In the genomic region with DNA sequence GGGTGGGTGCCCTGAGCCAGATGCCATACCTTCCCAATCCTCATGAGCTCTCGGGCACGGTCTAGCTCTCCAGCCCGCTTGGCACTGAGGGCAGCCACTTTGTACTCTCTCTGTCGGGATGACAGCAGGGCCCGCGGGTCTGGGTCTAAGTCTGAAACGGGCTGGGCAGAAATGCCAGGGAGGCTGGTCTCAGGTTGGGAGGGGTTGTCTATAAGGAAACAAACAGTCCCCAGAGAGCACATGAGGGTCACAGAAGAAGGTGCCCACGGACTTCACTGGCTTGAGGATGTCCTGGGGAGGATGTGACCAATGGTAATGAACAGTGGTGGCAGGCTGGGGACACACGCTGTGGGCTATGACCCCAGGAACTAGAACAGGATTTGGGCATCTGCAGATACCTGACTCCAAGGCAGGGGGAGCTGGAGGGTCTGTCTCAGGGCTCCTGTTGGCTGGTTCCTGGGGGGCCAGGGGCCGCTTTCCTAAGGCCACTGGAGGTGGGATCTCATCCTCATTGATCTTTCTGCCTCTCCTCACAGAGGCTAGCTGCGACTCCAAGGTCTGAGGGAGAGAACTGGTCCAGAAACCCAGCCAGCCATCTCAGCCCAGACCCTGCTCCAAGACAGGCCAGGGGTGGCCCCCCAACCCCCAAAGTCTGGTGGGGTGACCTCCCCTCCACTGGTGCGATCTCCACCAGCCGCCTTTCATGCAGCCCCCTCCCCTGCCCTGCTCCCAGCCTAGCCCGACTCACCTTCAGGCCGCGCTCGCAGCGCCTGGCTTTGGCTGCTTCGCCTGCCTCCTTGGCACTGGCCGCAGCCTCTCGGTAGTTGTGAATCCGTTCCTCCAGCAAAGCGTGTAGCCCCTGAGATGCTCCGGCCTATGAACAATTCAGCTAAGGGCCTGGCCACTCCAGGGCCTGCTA, we compare ENCODE assay signal across 22 cellular contexts. TPM values are rescaled to one million over a fixed set of nuclear protein-coding genes. Genes with fewer than 3 reads are reported as not detected.
DNase-seq lines count a peak whose midpoint lies in the region; ATAC-seq and TF ChIP-seq lines count a peak whose summit lies in the region.
"Had no signal": no experiment of that assay in that cellular context is flagged by ENCODE, and none has a peak within 500 bp of the region (broad histone marks: within the 10 kb centered on the region; RNA-seq: fewer than 3 reads in every experiment).

No MANE protein-coding gene starts in this region.

- H3K27ac ChIP-seq in RWPE1 (peak overlapping the region; percentile 3; the same call in 1 of the 2 replicates), endodermal cell (ENCODE audit: low read depth, low read length) (no peak overlapping the region), osteoblast (ENCODE audit: low read depth, low read length) (no peak overlapping the region), Karpas-422 (ENCODE audit: low read length) (no peak overlapping the region)
- H3K27ac ChIP-seq: GM23248, Peyer's patch, SJSA1 had no signal

- H3K79me2 ChIP-seq in osteoblast (ENCODE audit: insufficient read depth, low read length) (peaks cover 30% of the 10 kb centered on the region), Karpas-422 (ENCODE audit: low read length) (peaks cover 16% of the 10 kb centered on the region)

- no peaks in the 10 kb centered on the region for H3K4me1 ChIP-seq in endodermal cell (ENCODE audit: control insufficient read depth, insufficient read depth, low read length)
- H3K4me1 ChIP-seq in osteoblast (ENCODE audit: insufficient read depth, low read length), result peaks cover 6% of the 10 kb centered on the region
- peaks cover 10% of the 10 kb centered on the region for H3K4me1 ChIP-seq in Karpas-422 (ENCODE audit: low read length)

- no peaks in the 10 kb centered on the region for H3K9me3 ChIP-seq in endodermal cell (ENCODE audit: control insufficient read depth, low read length)
- no peaks in the 10 kb centered on the region for H3K9me3 ChIP-seq in osteoblast (ENCODE audit: low read depth, low read length)
- H3K9me3 ChIP-seq in Karpas-422 (ENCODE audit: low read length), result no peaks in the 10 kb centered on the region
- H3K9me3 ChIP-seq: Peyer's patch, SJSA1 had no signal

- H3K4me3 Mint-ChIP-seq in activated T-cell treated with anti-CD3 and anti-CD28 coated beads, Interleukin-2, amount 50 U/mL, for 24 hours, result no peak overlapping the region
- H3K4me3 Mint-ChIP-seq in activated T-cell treated with anti-CD3 and anti-CD28 coated beads, Interleukin-2, amount 50 U/mL, for 4 hours, result no peak overlapping the region
- H3K4me3 Mint-ChIP-seq in endodermal cell, result no peak overlapping the region
- H3K4me3 Mint-ChIP-seq: B cell, CD14-positive monocyte had no signal

- H4K20me1 ChIP-seq in osteoblast (ENCODE audit: insufficient read depth, low read length), result peaks cover 3% of the 10 kb centered on the region
- H4K20me1 ChIP-seq in Karpas-422 (ENCODE audit: insufficient read depth, low read depth, low read length), result no peaks in the 10 kb centered on the region

- H3K4me3 ChIP-seq in endodermal cell (ENCODE audit: low read length) (no peak overlapping the region), osteoblast (ENCODE audit: insufficient read depth, low read length) (no peak overlapping the region), Karpas-422 (ENCODE audit: low read length) (no peak overlapping the region)
- H3K4me3 ChIP-seq: GM12878, GM23248, Peyer's patch, SJSA1 had no signal

- no peaks in the 10 kb centered on the region for H3K27me3 Mint-ChIP-seq in activated T-cell treated with anti-CD3 and anti-CD28 coated beads, Interleukin-2, amount 50 U/mL, for 24 hours
- H3K27me3 Mint-ChIP-seq in activated T-cell treated with anti-CD3 and anti-CD28 coated beads, Interleukin-2, amount 50 U/mL, for 4 hours (ENCODE audit: low read depth), result no peaks in the 10 kb centered on the region
- no peaks in the 10 kb centered on the region for H3K27me3 Mint-ChIP-seq in endodermal cell (ENCODE audit: insufficient read depth)
- H3K27me3 Mint-ChIP-seq: B cell had no signal

- peaks cover 90% of the 10 kb centered on the region for H3K36me3 Mint-ChIP-seq in activated T-cell treated with anti-CD3 and anti-CD28 coated beads, Interleukin-2, amount 50 U/mL, for 24 hours (ENCODE audit: low read depth)
- peaks cover 43% of the 10 kb centered on the region for H3K36me3 Mint-ChIP-seq in activated T-cell treated with anti-CD3 and anti-CD28 coated beads, Interleukin-2, amount 50 U/mL, for 4 hours (ENCODE audit: insufficient read depth)
- H3K36me3 Mint-ChIP-seq in endodermal cell (ENCODE audit: low read depth), result peaks cover 76% of the 10 kb centered on the region

- CTCF ChIA-PET in RWPE1 (lab: Yijun Ruan, JAX), result interaction anchor here (0.6 kb wide), 1 partner anchor 304 kb away, joined by 5 read pairs; no protein-coding TSS in a partner anchor

- H3K4me2 ChIP-seq in osteoblast (ENCODE audit: insufficient read depth, low read length), result no peak overlapping the region
- H3K4me2 ChIP-seq in Karpas-422 (ENCODE audit: low read depth, low read length, poor library complexity, severe bottlenecking), result no peak overlapping the region

- H3K27ac Mint-ChIP-seq in activated T-cell treated with anti-CD3 and anti-CD28 coated beads, Interleukin-2, amount 50 U/mL, for 24 hours, result peak overlapping the region; percentile 56
- no peak overlapping the region for H3K27ac Mint-ChIP-seq in endodermal cell
- H3K27ac Mint-ChIP-seq: B cell had no signal

- peaks cover 29% of the 10 kb centered on the region for H3K4me1 Mint-ChIP-seq in activated T-cell treated with anti-CD3 and anti-CD28 coated beads, Interleukin-2, amount 50 U/mL, for 24 hours (ENCODE audit: low read depth)
- H3K4me1 Mint-ChIP-seq in activated T-cell treated with anti-CD3 and anti-CD28 coated beads, Interleukin-2, amount 50 U/mL, for 4 hours (ENCODE audit: low read depth), result peaks cover 25% of the 10 kb centered on the region
- H3K4me1 Mint-ChIP-seq in endodermal cell, result peaks cover 3% of the 10 kb centered on the region

- H3K9ac ChIP-seq in endodermal cell (ENCODE audit: extremely low read depth, low read length, poor library complexity, severe bottlenecking), result no peak overlapping the region
- no peak overlapping the region for H3K9ac ChIP-seq in Karpas-422 (ENCODE audit: low read length)
- H3K9ac ChIP-seq: GM23248 had no signal

- TF ChIP-seq CTCF in RWPE1 (conservative IDR thresholded peaks at IDR 0.05; ENCODE audit: low read depth) (no peak), endodermal cell (conservative IDR thresholded peaks at IDR 0.05) (peak; percentile 55), osteoblast (IDR thresholded peaks at IDR 0.05; ENCODE audit: extremely low read depth, low read depth, low read length) (no peak)

- DNase-seq in activated T-cell treated with anti-CD3 and anti-CD28 coated beads, Interleukin-2, amount 50 U/mL, for 24 hours, result peak; percentile 25
- no peak for DNase-seq in activated T-cell treated with anti-CD3 and anti-CD28 coated beads, Interleukin-2, amount 50 U/mL, for 4 hours
- DNase-seq in RWPE1 (ENCODE audit: low spot score), result no peak
- DNase-seq in endodermal cell, result no peak
- peak; percentile 66 for DNase-seq in osteoblast (ENCODE audit: insufficient read length, low spot score, missing footprints)
- no peak for DNase-seq in Karpas-422
- no peak for DNase-seq in 8988T
- no peak for DNase-seq in HT-29 (ENCODE audit: low spot score)
- DNase-seq: DMS79 treated with DMSO at 0.1 percent for 48 hours; GM23248; NCI-H1092 treated with DMSO at 0.1 percent for 48 hours; NCI-H1436 treated with DMSO at 0.1 percent for 48 hours; NCI-H1930; NCI-H345; NCI-H524; NCI-H774; NK-92 treated with Interleukin-12 subunit alpha and Interleukin-12 subunit beta, amount 100 ng/mL, for 24 hours; Peyer's patch had no signal

- no peak overlapping the region for H2AFZ ChIP-seq in osteoblast (ENCODE audit: low read length)
- no peak overlapping the region for H2AFZ ChIP-seq in Karpas-422 (ENCODE audit: low read length)
- H2AFZ ChIP-seq: GM23248 had no signal

- ATAC-seq in activated T-cell treated with anti-CD3 and anti-CD28 coated beads, Interleukin-2, amount 50 U/mL, for 4 hours, result no peak
- ATAC-seq: GM12878 had no signal

- H3K27me3 ChIP-seq in endodermal cell (ENCODE audit: control insufficient read depth, insufficient read depth, low read length, poor library complexity, severe bottlenecking) (no peaks in the 10 kb centered on the region), osteoblast (ENCODE audit: insufficient read depth, low read length) (no peaks in the 10 kb centered on the region), Karpas-422 (ENCODE audit: low read length) (no peaks in the 10 kb centered on the region)
- H3K27me3 ChIP-seq: Peyer's patch, SJSA1 had no signal

- 94 to 96% methylated on average over 15 to 24 of the region's 24 CpGs for WGBS in endodermal cell (ENCODE audit: insufficient coverage in 1 of 2, insufficient read length in 1 of 2), 2 experiments

- H3K9me2 ChIP-seq in Karpas-422 (replicated peaks; ENCODE audit: insufficient read depth, low read length), result no peaks in the 10 kb centered on the region

- POLR2A ChIA-PET in RWPE1 (lab: Yijun Ruan, JAX; ENCODE audit: low non-redundant PET), result no interaction called here

- H3K36me3 ChIP-seq in endodermal cell (ENCODE audit: control insufficient read depth, insufficient read depth, low read length) (peaks cover 96% of the 10 kb centered on the region), osteoblast (ENCODE audit: insufficient read depth, low read length) (peaks cover 78% of the 10 kb centered on the region), Karpas-422 (ENCODE audit: insufficient read depth, low read length) (peaks cover 10% of the 10 kb centered on the region)

- H3K9me3 Mint-ChIP-seq in activated T-cell treated with anti-CD3 and anti-CD28 coated beads, Interleukin-2, amount 50 U/mL, for 24 hours, result no peaks in the 10 kb centered on the region
- no peaks in the 10 kb centered on the region for H3K9me3 Mint-ChIP-seq in activated T-cell treated with anti-CD3 and anti-CD28 coated beads, Interleukin-2, amount 50 U/mL, for 4 hours
- no peaks in the 10 kb centered on the region for H3K9me3 Mint-ChIP-seq in endodermal cell

RNA-seq across cellular contexts. Expression of gene CC2D1B, which starts 6.1 kb away (rescaled TPM):
- total RNA-seq in activated T-cell treated with anti-CD3 and anti-CD28 coated beads, Interleukin-2, amount 50 U/mL, for 4 hours, result 10 to 100 TPM; 35.0 to 40.0 (median 38.9) TPM
- total RNA-seq in endodermal cell (10 to 100 TPM; 32.7 to 50.1 TPM), osteoblast (39.8 and 41.6 TPM in 2 replicates)
- 18.5 TPM for polyA plus RNA-seq in endodermal cell (2013, experiment 1 of 2)
- 15.8 TPM for polyA plus RNA-seq in endodermal cell (2013, experiment 2 of 2)
- total RNA-seq in Karpas-422 (2014; rRNA removed; shearing (Covaris generic); ENCODE audit: low replicate concordance), result 17.4 and 20.1 TPM in 2 replicates
- total RNA-seq in HT-29 (2014; rRNA removed; shearing (Covaris generic)), result 32.5 and 32.9 TPM in 2 replicates

RNA-seq across cellular contexts. Expression of gene ORC1, which starts 44.3 kb away (rescaled TPM):
- 10 to 100 TPM; 34.8 to 46.2 (median 37.3) TPM for total RNA-seq in activated T-cell treated with anti-CD3 and anti-CD28 coated beads, Interleukin-2, amount 50 U/mL, for 4 hours
- total RNA-seq in endodermal cell, result 10 to 100 TPM; 23.0 to 25.5 TPM
- 24.6 TPM for polyA plus RNA-seq in endodermal cell (2013, experiment 1 of 2)
- 22.5 TPM for polyA plus RNA-seq in endodermal cell (2013, experiment 2 of 2)
- 0.72 and 1.2 TPM in 2 replicates for total RNA-seq in osteoblast
- total RNA-seq in Karpas-422 (2014; rRNA removed; shearing (Covaris generic); ENCODE audit: low replicate concordance), result 9.9 and 14.6 TPM in 2 replicates
- total RNA-seq in HT-29 (2014; rRNA removed; shearing (Covaris generic)), result 19.5 and 20.1 TPM in 2 replicates

RNA-seq across cellular contexts. Expression of gene PRPF38A, which starts 44.5 kb away (rescaled TPM):
- 100 to 1,000 TPM in 2 of 3 donors, 10 to 100 TPM in 1; 94.0 to 113 (median 101) TPM for total RNA-seq in activated T-cell treated with anti-CD3 and anti-CD28 coated beads, Interleukin-2, amount 50 U/mL, for 4 hours
- total RNA-seq in endodermal cell (10 to 100 TPM; 72.7 to 74.3 TPM), osteoblast (6.2 and 7.7 TPM in 2 replicates)
- polyA plus RNA-seq in endodermal cell (2013, experiment 1 of 2), result 47.3 TPM
- 42.2 TPM for polyA plus RNA-seq in endodermal cell (2013, experiment 2 of 2)
- 17.1 and 26.3 TPM in 2 replicates for total RNA-seq in Karpas-422 (2014; rRNA removed; shearing (Covaris generic); ENCODE audit: low replicate concordance)
- 16.6 and 25.1 TPM in 2 replicates for total RNA-seq in HT-29 (2014; rRNA removed; shearing (Covaris generic))

Comparison
In these comparisons a context has a peak if more than half of its experiments do, and no peak if none do; other contexts are left out.
1. DNase-seq: peak in activated T-cell treated with anti-CD3 and anti-CD28 coated beads, Interleukin-2, amount 50 U/mL, for 24 hours (single experiment) and osteoblast (single experiment); none in activated T-cell treated with anti-CD3 and anti-CD28 coated beads, Interleukin-2, amount 50 U/mL, for 4 hours (single experiment), RWPE1 (single experiment), endodermal cell (single experiment), Karpas-422 (single experiment), 8988T (single experiment) and HT-29 (single experiment).